In genomic region chr12:100987552-100988277, GRCh38 we compare ENCODE assay signal across 8 cellular contexts.
DNase-seq lines count a peak whose midpoint lies in the region; ATAC-seq, FAIRE-seq and TF ChIP-seq lines count a peak whose summit lies in the region.

No MANE protein-coding gene starts in this region.

- H3K36me3 ChIP-seq in RWPE2 (ENCODE audit: low read depth) (no peaks in the 10 kb centered on the region), spleen (no peaks in the 10 kb centered on the region)

- TF ChIP-seq CTCF in GM20000 (IDR thresholded peaks at IDR 0.05; ENCODE audit: extremely low read depth, missing control alignments) (peak; percentile 14), RWPE2 (IDR thresholded peaks at IDR 0.05; ENCODE audit: poor library complexity, severe bottlenecking) (peak; percentile 35), fibroblast of the aortic adventitia (IDR thresholded peaks at IDR 0.05; ENCODE audit: insufficient read depth, low read length) (peak; percentile 57), spleen (IDR thresholded peaks at IDR 0.05 in 8 of 11, conservative IDR thresholded peaks at IDR 0.05 in 3 of 11) (no peak)

- peak; percentile 98 for ATAC-seq in HG03432 (IDR thresholded peaks at IDR 0.05; ENCODE audit: unreplicated experiment)
- ATAC-seq in RWPE2 (ENCODE audit: low read depth) = peak; percentile 79

- H3K4me3 ChIP-seq in RWPE2 (ENCODE audit: severe bottlenecking) (no peak overlapping the region), fibroblast of the aortic adventitia (ENCODE audit: low read depth, low read length) (no peak overlapping the region), spleen (no peak overlapping the region)

- H3K27ac ChIP-seq in RWPE2 (ENCODE audit: poor library complexity, severe bottlenecking) = no peak overlapping the region
- no peak overlapping the region for H3K27ac ChIP-seq in spleen

- no peak for FAIRE-seq in urothelium cell line (lab: Jason Lieb, UNC)

- intact Hi-C loops in spleen (cut with DNase I; ENCODE audit: low total_unique reads) = no loop called here

- no peak for TF ChIP-seq POLR2A in spleen (IDR thresholded peaks at IDR 0.05)

- H3K27me3 ChIP-seq in RWPE2 (ENCODE audit: insufficient read depth, poor library complexity, severe bottlenecking) = no peaks in the 10 kb centered on the region
- H3K27me3 ChIP-seq in spleen (replicated peaks in 1 of 7) = no peaks in the 10 kb centered on the region

- H3K9me3 ChIP-seq in RWPE2 (ENCODE audit: severe bottlenecking) = no peaks in the 10 kb centered on the region
- H3K9me3 ChIP-seq in spleen = no peaks in the 10 kb centered on the region

- DNase-seq in NCI-H2171 treated with DMSO at 0.1 percent for 48 hours (lab: John Stamatoyannopoulos, UW) (peak; percentile 13), NCI-H2171 (lab: John Stamatoyannopoulos, UW) (no peak), GM20000 (ENCODE audit: low spot score) (peak; percentile 61), RWPE2 (ENCODE audit: low spot score) (no peak), fibroblast of the aortic adventitia (ENCODE audit: low read depth) (peak; percentile 62), urothelium cell line (ENCODE audit: low spot score) (peak; percentile 48), spleen (no peak)

- WGBS in spleen, 5 donors = 25 to 38% (median 29%) methylated on average over 4 of the region's 4 CpGs

- no peaks in the 10 kb centered on the region for H3K4me1 ChIP-seq in RWPE2 (ENCODE audit: insufficient read depth, poor library complexity, severe bottlenecking)
- H3K4me1 ChIP-seq in spleen = no peaks in the 10 kb centered on the region

Comparison
In these comparisons a context has a peak if more than half of its experiments do, and no peak if none do; other contexts are left out.
1. DNase-seq: peak in NCI-H2171 treated with DMSO at 0.1 percent for 48 hours (single experiment), GM20000 (single experiment), fibroblast of the aortic adventitia (single experiment) and urothelium cell line (single experiment); none in NCI-H2171 (single experiment), RWPE2 (single experiment) and spleen (single experiment).
2. CTCF ChIP-seq: peak in GM20000 (single experiment), RWPE2 (single experiment) and fibroblast of the aortic adventitia (single experiment); none in spleen (0 of 11).